Comparison of ENCODE assay signal across 2 cellular contexts in the genomic region with DNA sequence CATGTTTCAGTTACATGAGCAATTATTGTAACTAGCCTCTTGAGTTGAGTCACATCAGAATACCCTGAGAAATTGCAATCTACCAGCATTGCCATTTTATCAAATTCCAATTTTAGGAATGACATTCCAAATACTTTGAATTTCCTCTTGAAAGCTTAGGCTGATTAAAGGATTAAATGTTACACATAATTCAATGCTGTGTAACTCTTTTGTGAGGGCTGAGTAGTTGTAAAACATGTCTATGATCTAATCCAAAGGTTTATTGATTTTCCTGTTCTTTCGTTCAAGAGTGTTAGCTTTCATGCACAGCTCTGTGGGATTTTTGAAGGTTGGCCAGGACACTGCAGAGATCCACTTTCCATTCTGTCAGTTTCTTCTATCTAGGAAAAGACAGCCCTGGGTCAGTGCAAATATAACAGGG.
A peak's percentile ranks its signal among the peaks of the same experiment; 100 is the strongest.
TF ChIP-seq lines count a peak whose summit lies in the region.

No MANE protein-coding gene starts in this region.

TF ChIP-seq in SK-N-SH treated with all-trans-retinoic acid at 6 μM for 48 hours, 23 proteins besides CTCF, POLR2A, EP300 and RAD21 (continued from another document):
- TF ChIP-seq OSR1 (CRISPR knock-in tag; IDR thresholded peaks at IDR 0.05) (no peak), GLIS3 (CRISPR knock-in tag; IDR thresholded peaks at IDR 0.05) (no peak), ESRRG (CRISPR knock-in tag; IDR thresholded peaks at IDR 0.05) (no peak), ISL1 (CRISPR knock-in tag; IDR thresholded peaks at IDR 0.05) (peak; percentile 82), CREB5 (CRISPR knock-in tag; IDR thresholded peaks at IDR 0.05; ENCODE audit: low read depth) (0 out of 2 replicates have a peak, but pooled peaks have one; percentile 18), ZFP30 (CRISPR knock-in tag; IDR thresholded peaks at IDR 0.05) (no peak), ZNF70 (CRISPR knock-in tag; IDR thresholded peaks at IDR 0.05) (no peak), PPARA (CRISPR knock-in tag; IDR thresholded peaks at IDR 0.05; ENCODE audit: borderline replicate concordance) (no peak), ZC3H10 (CRISPR knock-in tag; IDR thresholded peaks at IDR 0.05) (no peak)

TF ChIP-seq in SK-N-SH, 30 proteins besides CTCF, POLR2A, EP300 and RAD21 (continued from another document):
- TF ChIP-seq REST (IDR thresholded peaks at IDR 0.05; ENCODE audit: low read depth, low read length) (no peak), JUND (IDR thresholded peaks at IDR 0.05) (no peak), SMC3 (IDR thresholded peaks at IDR 0.05; ENCODE audit: low read depth, low read length) (no peak), GABPA (IDR thresholded peaks at IDR 0.05; ENCODE audit: low read depth) (no peak), GATA2 (CRISPR knock-in tag; IDR thresholded peaks at IDR 0.05) (no peak), FOXJ3 (CRISPR knock-in tag; IDR thresholded peaks at IDR 0.05) (no peak), EZH2phosphoT487 (IDR thresholded peaks at IDR 0.05; ENCODE audit: borderline replicate concordance, low read depth) (no peak), FOSL2 (IDR thresholded peaks at IDR 0.05; ENCODE audit: borderline replicate concordance, low read depth) (no peak), NFIC (IDR thresholded peaks at IDR 0.05; ENCODE audit: borderline replicate concordance) (no peak), NRF1 (IDR thresholded peaks at IDR 0.05; ENCODE audit: low read depth, low read length) (no peak), TAF1 (IDR thresholded peaks at IDR 0.05; ENCODE audit: borderline replicate concordance, low read depth, low read length) (no peak), MEF2A (IDR thresholded peaks at IDR 0.05; ENCODE audit: borderline replicate concordance, low read depth) (no peak)
- TF ChIP-seq, protein P1, sequence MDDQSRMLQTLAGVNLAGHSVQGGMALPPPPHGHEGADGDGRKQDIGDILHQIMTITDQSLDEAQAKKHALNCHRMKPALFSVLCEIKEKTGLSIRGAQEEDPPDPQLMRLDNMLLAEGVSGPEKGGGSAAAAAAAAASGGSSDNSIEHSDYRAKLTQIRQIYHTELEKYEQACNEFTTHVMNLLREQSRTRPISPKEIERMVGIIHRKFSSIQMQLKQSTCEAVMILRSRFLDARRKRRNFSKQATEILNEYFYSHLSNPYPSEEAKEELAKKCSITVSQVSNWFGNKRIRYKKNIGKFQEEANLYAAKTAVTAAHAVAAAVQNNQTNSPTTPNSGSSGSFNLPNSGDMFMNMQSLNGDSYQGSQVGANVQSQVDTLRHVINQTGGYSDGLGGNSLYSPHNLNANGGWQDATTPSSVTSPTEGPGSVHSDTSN (IDR thresholded peaks at IDR 0.05), result no peak
- TF ChIP-seq, protein P2, sequence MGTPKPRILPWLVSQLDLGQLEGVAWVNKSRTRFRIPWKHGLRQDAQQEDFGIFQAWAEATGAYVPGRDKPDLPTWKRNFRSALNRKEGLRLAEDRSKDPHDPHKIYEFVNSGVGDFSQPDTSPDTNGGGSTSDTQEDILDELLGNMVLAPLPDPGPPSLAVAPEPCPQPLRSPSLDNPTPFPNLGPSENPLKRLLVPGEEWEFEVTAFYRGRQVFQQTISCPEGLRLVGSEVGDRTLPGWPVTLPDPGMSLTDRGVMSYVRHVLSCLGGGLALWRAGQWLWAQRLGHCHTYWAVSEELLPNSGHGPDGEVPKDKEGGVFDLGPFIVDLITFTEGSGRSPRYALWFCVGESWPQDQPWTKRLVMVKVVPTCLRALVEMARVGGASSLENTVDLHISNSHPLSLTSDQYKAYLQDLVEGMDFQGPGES (IDR thresholded peaks at IDR 0.05; ENCODE audit: low read depth, low read length), result no peak
- TF ChIP-seq, protein P3, sequence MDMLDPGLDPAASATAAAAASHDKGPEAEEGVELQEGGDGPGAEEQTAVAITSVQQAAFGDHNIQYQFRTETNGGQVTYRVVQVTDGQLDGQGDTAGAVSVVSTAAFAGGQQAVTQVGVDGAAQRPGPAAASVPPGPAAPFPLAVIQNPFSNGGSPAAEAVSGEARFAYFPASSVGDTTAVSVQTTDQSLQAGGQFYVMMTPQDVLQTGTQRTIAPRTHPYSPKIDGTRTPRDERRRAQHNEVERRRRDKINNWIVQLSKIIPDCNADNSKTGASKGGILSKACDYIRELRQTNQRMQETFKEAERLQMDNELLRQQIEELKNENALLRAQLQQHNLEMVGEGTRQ (IDR thresholded peaks at IDR 0.05; ENCODE audit: borderline replicate concordance, low read depth, low read length), result no peak
TF ChIP-seq in SK-N-SH: peak in this region for 0.
